In genomic region chr9:4486176-4486575, GRCh38 we compare ENCODE assay signal across 22 cellular contexts. TPM values are rescaled to one million over a fixed set of nuclear protein-coding genes. Genes with fewer than 3 reads are reported as not detected.
DNase-seq lines count a peak whose midpoint lies in the region; ATAC-seq and TF ChIP-seq lines count a peak whose summit lies in the region.
"Had no signal": no experiment of that assay in that cellular context is flagged by ENCODE, and none has a peak within 500 bp of the region (broad histone marks: within the 10 kb centered on the region; RNA-seq: fewer than 3 reads in every experiment).

No MANE protein-coding gene starts in this region.

- no peaks in the 10 kb centered on the region for H3K27me3 Mint-ChIP-seq in Calu3 (ENCODE audit: unreplicated experiment)

- H3K36me3 Mint-ChIP-seq in Calu3 (ENCODE audit: insufficient read depth, unreplicated experiment): peaks cover 39% of the 10 kb centered on the region
- H3K36me3 Mint-ChIP-seq: brain; CD4-positive, CD25-positive, alpha-beta regulatory T cell had no signal

- peak overlapping the region; percentile 86 for H3K4me3 Mint-ChIP-seq in Calu3 (ENCODE audit: low read depth, unreplicated experiment)
- H3K4me3 Mint-ChIP-seq: activated naive CD8-positive, alpha-beta T cell treated with anti-CD3 and anti-CD28 coated beads, Interleukin-2, amount 50 U/mL, for 24 hours; CD4-positive, CD25-positive, alpha-beta regulatory T cell; effector memory CD8-positive, alpha-beta T cell; T-helper 1 cell treated with Interleukin-12 subunit alpha and Interleukin-12 subunit beta and Interleukin-4 antibody, amounts not matched to agents 30 μg/mL and 1 μg/mL, for 36 hours had no signal

- no peaks in the 10 kb centered on the region for H3K9me3 Mint-ChIP-seq in Calu3 (ENCODE audit: low read depth, unreplicated experiment)
- H3K9me3 Mint-ChIP-seq: activated naive CD8-positive, alpha-beta T cell treated with anti-CD3 and anti-CD28 coated beads, Interleukin-2, amount 50 U/mL, for 24 hours; activated T-helper 2 cell treated with anti-CD3 and anti-CD28 coated beads, Interferon-gamma antibody, Interleukin-2, Interleukin-4, amounts not matched to agents 10 μg/mL and 5 μg/mL and 100 μg/mL, durations not matched to agents 14 hours and 24 hours and 36 hours; effector memory CD8-positive, alpha-beta T cell; T-helper 1 cell treated with Interleukin-12 subunit alpha and Interleukin-12 subunit beta and Interleukin-4 antibody, amounts not matched to agents 30 μg/mL and 1 μg/mL, for 36 hours had no signal

- no peak for DNase-seq in Calu3
- DNase-seq in GM13977 (ENCODE audit: low spot score): peak; percentile 31
- peak; percentile 15 for DNase-seq in SW480 (ENCODE audit: low spot score)
- DNase-seq in stimulated activated CD8-positive, alpha-beta memory T cell treated with anti-CD3 and anti-CD28 coated beads, Interleukin-4, amount 100 ng/mL, for 48 hours: no peak
- DNase-seq in amniotic stem cell (lab: John Stamatoyannopoulos, UW): no peak
- no peak for DNase-seq in nucleus accumbens (lab: John Stamatoyannopoulos, UW)
- DNase-seq in NCI-H146 (lab: John Stamatoyannopoulos, UW): no peak
- DNase-seq: activated naive CD8-positive, alpha-beta T cell treated with anti-CD3 and anti-CD28 coated beads, Interleukin-2, amount 50 U/mL, for 24 hours; CD4-positive, CD25-positive, alpha-beta regulatory T cell; DMS53; effector memory CD8-positive, alpha-beta T cell; GDM1; hippocampal formation; NCI-H1092; NCI-H2029 treated with DMSO at 0.1 percent for 48 hours; SHP77 treated with DMSO at 0.1 percent for 48 hours had no signal

- BruUV-seq in Calu3 (replicated peaks; lab: Mats Ljungman, UMichigan): no TSS peak

- intact Hi-C loops in Calu3 (cut with micrococcal nuclease; ENCODE audit: unreplicated experiment): loop anchor here (5.0 kb wide), 2 partner anchors 99 to 156 kb away; no protein-coding TSS in a partner anchor

- in situ Hi-C loops in GM13977 (cut with MboI; ENCODE audit: low pct_unique_long_range_greater_than_20kb, low sequenced_read_pairs, unreplicated experiment): no loop called here

- H3K27ac Mint-ChIP-seq in Calu3 (ENCODE audit: unreplicated experiment): peak overlapping the region; percentile 39
- H3K27ac Mint-ChIP-seq: activated naive CD8-positive, alpha-beta T cell treated with anti-CD3 and anti-CD28 coated beads, Interleukin-2, amount 50 U/mL, for 24 hours; activated T-helper 2 cell treated with anti-CD3 and anti-CD28 coated beads, Interferon-gamma antibody, Interleukin-2, Interleukin-4, amounts not matched to agents 10 μg/mL and 5 μg/mL and 100 μg/mL, durations not matched to agents 14 hours and 24 hours and 36 hours; brain; CD4-positive, CD25-positive, alpha-beta regulatory T cell; effector memory CD8-positive, alpha-beta T cell; T-helper 1 cell treated with Interleukin-12 subunit alpha and Interleukin-12 subunit beta and Interleukin-4 antibody, amounts not matched to agents 30 μg/mL and 1 μg/mL, for 36 hours had no signal

- CTCF ChIA-PET in Calu3 (lab: Charles Lee): interaction anchor here (1.1 kb wide), 1 partner anchor 25 kb away, joined by 4 read pairs; no protein-coding TSS in a partner anchor

- peak; percentile 33 for ATAC-seq in GM21717 (IDR thresholded peaks at IDR 0.05; ENCODE audit: unreplicated experiment)
- ATAC-seq: activated naive CD8-positive, alpha-beta T cell treated with anti-CD3 and anti-CD28 coated beads, Interleukin-2, amount 50 U/mL, for 24 hours; effector memory CD8-positive, alpha-beta T cell; esophagus mucosa had no signal

- no peak for TF ChIP-seq CTCF in Calu3 (IDR thresholded peaks at IDR 0.05; ENCODE audit: unreplicated experiment)
- no peak for TF ChIP-seq CTCF in GM13977 (IDR thresholded peaks at IDR 0.05; ENCODE audit: extremely low read depth, insufficient read depth, missing control alignments)

- H3K4me1 Mint-ChIP-seq in Calu3 (ENCODE audit: low read depth, unreplicated experiment): peaks cover 30% of the 10 kb centered on the region

RNA-seq across cellular contexts. Expression of gene SLC1A1, which starts 4.1 kb away (rescaled TPM):
- total RNA-seq in Calu3 (2022): 71.6 and 81.4 TPM in 2 replicates
- total RNA-seq: activated T-helper 2 cell treated with anti-CD3 and anti-CD28 coated beads, Interferon-gamma antibody, Interleukin-2, Interleukin-4, amounts not matched to agents 10 μg/mL and 5 μg/mL and 100 μg/mL, durations not matched to agents 14 hours and 24 hours and 36 hours; mononuclear cell had no signal

Comparison
In these comparisons a context has a peak if more than half of its experiments do, and no peak if none do; other contexts are left out.
1. DNase-seq: peak in GM13977 (single experiment) and SW480 (single experiment); none in Calu3 (single experiment), stimulated activated CD8-positive, alpha-beta memory T cell treated with anti-CD3 and anti-CD28 coated beads, Interleukin-4, amount 100 ng/mL, for 48 hours (single experiment), amniotic stem cell (single experiment), nucleus accumbens (0 of 56) and NCI-H146 (single experiment).